8 cellular contexts compared by ENCODE assay signal in the genomic region with DNA sequence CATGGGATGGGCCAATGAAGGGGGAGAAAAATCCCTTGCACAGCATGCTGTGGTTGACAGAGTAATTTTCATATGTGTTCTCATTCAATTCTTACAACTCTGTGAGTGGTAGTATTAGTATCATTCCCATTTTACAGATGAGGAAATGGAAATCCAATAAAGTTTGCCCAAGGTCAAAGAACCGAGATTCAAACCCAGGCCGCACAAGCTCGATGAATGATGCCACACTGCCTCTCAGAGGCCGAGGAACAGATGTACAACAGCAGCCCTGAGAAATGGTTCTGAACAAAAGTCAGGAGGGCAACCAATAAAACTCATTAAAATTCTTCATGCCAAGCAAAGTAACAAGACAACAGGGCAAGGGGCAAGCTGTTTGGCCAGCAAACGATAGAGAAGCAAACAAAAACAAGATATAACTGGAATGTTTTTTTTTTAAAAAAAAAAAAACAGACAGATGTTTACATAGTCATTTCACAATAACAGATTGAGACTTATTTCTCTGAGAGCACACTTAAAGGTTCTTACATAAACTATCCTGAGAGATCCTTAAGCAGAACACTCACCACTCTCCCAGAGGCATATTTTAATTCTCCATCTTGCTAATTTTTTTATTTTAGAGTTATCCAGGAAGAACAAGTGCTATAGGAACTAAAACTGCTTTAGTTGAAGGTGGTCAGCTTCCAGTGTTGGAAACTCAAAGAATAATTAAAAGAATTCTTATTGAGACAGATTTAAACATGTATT.
DNase-seq lines count a peak whose midpoint lies in the region; ATAC-seq and TF ChIP-seq lines count a peak whose summit lies in the region.

No MANE protein-coding gene starts in this region.

- H3K79me2 ChIP-seq in OCI-LY7 (ENCODE audit: insufficient read depth, low read depth, low read length): no peaks in the 10 kb centered on the region

- H3K27ac ChIP-seq in C4-2B (no peak overlapping the region), OCI-LY7 (ENCODE audit: low read depth, low read length, poor library complexity, severe bottlenecking) (no peak overlapping the region)

- BruUV-seq in OCI-LY7 (replicated peaks; lab: Mats Ljungman, UMichigan): no TSS peak

- H3K4me3 ChIP-seq in OCI-LY7 (ENCODE audit: low read depth, low read length, poor library complexity, severe bottlenecking): no peak overlapping the region

- no peaks in the 10 kb centered on the region for H3K36me3 Mint-ChIP-seq in glutamatergic neuron (ENCODE audit: unreplicated experiment)
- no peaks in the 10 kb centered on the region for H3K36me3 Mint-ChIP-seq in effector memory CD8-positive, alpha-beta T cell (ENCODE audit: insufficient read depth)
- H3K36me3 Mint-ChIP-seq in T-helper 2 cell treated with Interferon-gamma antibody and Interleukin-4, amounts not matched to agents 5 μg/mL and 100 μg/mL, for 36 hours (ENCODE audit: low read depth): no peaks in the 10 kb centered on the region

- H3K36me3 ChIP-seq in OCI-LY7 (ENCODE audit: insufficient read depth, low read length): no peaks in the 10 kb centered on the region

- intact Hi-C loops in OCI-LY7 (cut with micrococcal nuclease; ENCODE audit: unreplicated experiment): no loop called here

- no peak overlapping the region for H2AFZ ChIP-seq in OCI-LY7 (ENCODE audit: low read length)

- DNase-seq in HCEC 1CT (peak; percentile 28), OCI-LY7 (ENCODE audit: low spot score) (peak; percentile 10), glutamatergic neuron (peak; percentile 41)
- DNase-seq in effector memory CD8-positive, alpha-beta T cell: no peak
- no peak for DNase-seq in T-helper 2 cell treated with Interferon-gamma antibody and Interleukin-4, amounts not matched to agents 5 μg/mL and 100 μg/mL, for 36 hours (ENCODE audit: low spot score)

- H3K9me2 ChIP-seq in OCI-LY7 (ENCODE audit: insufficient read depth, low read length): no peaks in the 10 kb centered on the region

- no peak for ATAC-seq in effector memory CD8-positive, alpha-beta T cell (replicated peaks)
- ATAC-seq in GM19035 (IDR thresholded peaks at IDR 0.05; ENCODE audit: unreplicated experiment) (no peak), HG03571 (IDR thresholded peaks at IDR 0.05; ENCODE audit: unreplicated experiment) (no peak)

- no peak overlapping the region for H3K27ac Mint-ChIP-seq in glutamatergic neuron (ENCODE audit: unreplicated experiment)
- H3K27ac Mint-ChIP-seq in effector memory CD8-positive, alpha-beta T cell: no peak overlapping the region
- H3K27ac Mint-ChIP-seq in T-helper 2 cell treated with Interferon-gamma antibody and Interleukin-4, amounts not matched to agents 5 μg/mL and 100 μg/mL, for 36 hours: no peak overlapping the region

- no peaks in the 10 kb centered on the region for H3K4me1 Mint-ChIP-seq in glutamatergic neuron (ENCODE audit: low read depth, unreplicated experiment)
- peaks cover 0 to 2% of the 10 kb centered on the region in 2 donors for H3K4me1 Mint-ChIP-seq in effector memory CD8-positive, alpha-beta T cell (ENCODE audit: low read depth in 2 of 2)
- no peaks in the 10 kb centered on the region for H3K4me1 Mint-ChIP-seq in T-helper 2 cell treated with Interferon-gamma antibody and Interleukin-4, amounts not matched to agents 5 μg/mL and 100 μg/mL, for 36 hours (ENCODE audit: low read depth)

- POLR2A ChIA-PET in OCI-LY7 (lab: Charles Lee): no interaction called here

- H3K4me3 Mint-ChIP-seq in glutamatergic neuron (ENCODE audit: unreplicated experiment): no peak overlapping the region
- no peak overlapping the region for H3K4me3 Mint-ChIP-seq in effector memory CD8-positive, alpha-beta T cell
- H3K4me3 Mint-ChIP-seq in T-helper 2 cell treated with Interferon-gamma antibody and Interleukin-4, amounts not matched to agents 5 μg/mL and 100 μg/mL, for 36 hours: no peak overlapping the region

- no peaks in the 10 kb centered on the region for H3K4me1 ChIP-seq in OCI-LY7 (ENCODE audit: insufficient read depth, low read length, poor library complexity, severe bottlenecking)

- CTCF ChIA-PET in OCI-LY7 (lab: Charles Lee; ENCODE audit: unreplicated experiment): no interaction called here

- no peaks in the 10 kb centered on the region for H3K27me3 Mint-ChIP-seq in glutamatergic neuron (ENCODE audit: unreplicated experiment)
- peaks cover 38 to 64% of the 10 kb centered on the region in 2 donors for H3K27me3 Mint-ChIP-seq in effector memory CD8-positive, alpha-beta T cell
- H3K27me3 Mint-ChIP-seq in T-helper 2 cell treated with Interferon-gamma antibody and Interleukin-4, amounts not matched to agents 5 μg/mL and 100 μg/mL, for 36 hours (ENCODE audit: low read depth): peaks cover 18% of the 10 kb centered on the region

- TF ChIP-seq CTCF in C4-2B (conservative IDR thresholded peaks at IDR 0.05) (peak; percentile 77), OCI-LY7 (conservative IDR thresholded peaks at IDR 0.05; ENCODE audit: low read length) (peak; percentile 71), glutamatergic neuron (IDR thresholded peaks at IDR 0.05; ENCODE audit: partially characterized antibody, unreplicated experiment) (no peak)

- no peaks in the 10 kb centered on the region for H3K9me3 Mint-ChIP-seq in glutamatergic neuron (ENCODE audit: unreplicated experiment)
- no peaks in the 10 kb centered on the region for H3K9me3 Mint-ChIP-seq in effector memory CD8-positive, alpha-beta T cell
- no peaks in the 10 kb centered on the region for H3K9me3 Mint-ChIP-seq in T-helper 2 cell treated with Interferon-gamma antibody and Interleukin-4, amounts not matched to agents 5 μg/mL and 100 μg/mL, for 36 hours

- H3K9me3 ChIP-seq in OCI-LY7 (ENCODE audit: low read length): no peaks in the 10 kb centered on the region

- H3K4me2 ChIP-seq in OCI-LY7 (ENCODE audit: low read length): no peak overlapping the region

- H4K20me1 ChIP-seq in OCI-LY7 (ENCODE audit: insufficient read depth, low read length): no peaks in the 10 kb centered on the region

Comparison
In these comparisons a context has a peak if more than half of its experiments do, and no peak if none do; other contexts are left out.
1. DNase-seq: peak in HCEC 1CT (single experiment), OCI-LY7 (single experiment) and glutamatergic neuron (single experiment); none in effector memory CD8-positive, alpha-beta T cell (0 of 3) and T-helper 2 cell treated with Interferon-gamma antibody and Interleukin-4, amounts not matched to agents 5 μg/mL and 100 μg/mL, for 36 hours (single experiment).